12 cellular contexts compared by ENCODE assay signal in the genomic region with DNA sequence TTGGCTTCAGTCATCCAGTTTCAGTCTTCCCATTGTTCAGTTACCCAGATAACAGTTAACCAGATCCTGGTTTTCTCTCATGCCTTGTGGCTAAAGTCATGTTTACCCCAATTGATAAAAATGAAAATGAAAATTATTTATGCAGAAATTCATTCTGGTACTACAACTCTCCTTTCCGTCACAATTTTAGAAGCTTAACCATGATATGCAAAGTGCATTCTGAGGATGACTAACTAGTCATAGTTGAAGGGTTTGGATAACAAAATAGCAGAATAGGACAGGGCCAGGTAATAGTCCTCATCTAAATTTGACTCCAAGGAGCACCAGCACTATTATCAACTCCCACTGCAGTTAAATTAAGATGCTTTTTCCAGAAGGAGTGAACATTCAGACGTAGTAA.
DNase-seq lines count a peak whose midpoint lies in the region; ATAC-seq lines count a peak whose summit lies in the region.
"Had no signal": no experiment of that assay in that cellular context is flagged by ENCODE, and none has a peak within 500 bp of the region (broad histone marks: within the 10 kb centered on the region; RNA-seq: fewer than 3 reads in every experiment).

No MANE protein-coding gene starts in this region.

- no peak overlapping the region for H3K27ac Mint-ChIP-seq in activated CD4-positive, alpha-beta memory T cell treated with anti-CD3 and anti-CD28 coated beads for 36 hours
- H3K27ac Mint-ChIP-seq: activated CD8-positive, alpha-beta T cell treated with anti-CD3 and anti-CD28 coated beads for 36 hours; activated naive CD4-positive, alpha-beta T cell treated with anti-CD3 and anti-CD28 coated beads for 36 hours had no signal

- DNase-seq in activated CD4-positive, alpha-beta memory T cell treated with anti-CD3 and anti-CD28 coated beads for 36 hours, result no peak
- DNase-seq in NCI-H2227 (lab: John Stamatoyannopoulos, UW; ENCODE audit: unreplicated experiment), result no peak
- no peak for DNase-seq in NCI-H2029 (lab: John Stamatoyannopoulos, UW)
- DNase-seq in left lobe of liver (ENCODE audit: low spot score), result no peak
- DNase-seq: activated CD8-positive, alpha-beta T cell treated with anti-CD3 and anti-CD28 coated beads for 36 hours; activated naive CD4-positive, alpha-beta T cell treated with anti-CD3 and anti-CD28 coated beads for 36 hours; NCI-H2171 treated with DMSO at 0.1 percent for 48 hours; stimulated activated CD8-positive, alpha-beta memory T cell treated with anti-CD3 and anti-CD28 coated beads, Interleukin-4, amount 100 ng/mL, for 48 hours had no signal

- ATAC-seq in GM18502 (IDR thresholded peaks at IDR 0.05; ENCODE audit: poor library complexity, unreplicated experiment) (peak; percentile 100), GM19438 (IDR thresholded peaks at IDR 0.05; ENCODE audit: low read depth, unreplicated experiment) (peak; percentile 96), HG02763 (IDR thresholded peaks at IDR 0.05; ENCODE audit: unreplicated experiment) (peak; percentile 95), HG03432 (IDR thresholded peaks at IDR 0.05; ENCODE audit: unreplicated experiment) (peak; percentile 99), left lobe of liver (no peak)
- ATAC-seq: activated CD8-positive, alpha-beta T cell treated with anti-CD3 and anti-CD28 coated beads for 36 hours had no signal

- H3K27me3 Mint-ChIP-seq in activated CD4-positive, alpha-beta memory T cell treated with anti-CD3 and anti-CD28 coated beads for 36 hours, result peaks cover 2% of the 10 kb centered on the region

- no peak overlapping the region for H3K4me3 Mint-ChIP-seq in activated CD4-positive, alpha-beta memory T cell treated with anti-CD3 and anti-CD28 coated beads for 36 hours
- H3K4me3 Mint-ChIP-seq: activated CD8-positive, alpha-beta T cell treated with anti-CD3 and anti-CD28 coated beads for 36 hours; activated naive CD4-positive, alpha-beta T cell treated with anti-CD3 and anti-CD28 coated beads for 36 hours had no signal

- CTCF ChIA-PET in activated CD4-positive, alpha-beta memory T cell treated with anti-CD3 and anti-CD28 coated beads for 36 hours (lab: Charles Lee), result no interaction called here

- H3K36me3 Mint-ChIP-seq in activated CD4-positive, alpha-beta memory T cell treated with anti-CD3 and anti-CD28 coated beads for 36 hours, result no peaks in the 10 kb centered on the region

- H3K9me3 Mint-ChIP-seq in activated CD4-positive, alpha-beta memory T cell treated with anti-CD3 and anti-CD28 coated beads for 36 hours, result no peaks in the 10 kb centered on the region
- H3K9me3 Mint-ChIP-seq: activated CD8-positive, alpha-beta T cell treated with anti-CD3 and anti-CD28 coated beads for 36 hours; activated naive CD4-positive, alpha-beta T cell treated with anti-CD3 and anti-CD28 coated beads for 36 hours had no signal

- no peaks in the 10 kb centered on the region for H3K4me1 Mint-ChIP-seq in activated CD4-positive, alpha-beta memory T cell treated with anti-CD3 and anti-CD28 coated beads for 36 hours (ENCODE audit: low read depth)

- intact Hi-C loops in activated CD4-positive, alpha-beta memory T cell treated with anti-CD3 and anti-CD28 coated beads for 36 hours (cut with micrococcal nuclease), result no loop called here

- POLR2A ChIA-PET in activated CD4-positive, alpha-beta memory T cell treated with anti-CD3 and anti-CD28 coated beads for 36 hours (lab: Charles Lee), result no interaction called here
